In the genomic region with DNA sequence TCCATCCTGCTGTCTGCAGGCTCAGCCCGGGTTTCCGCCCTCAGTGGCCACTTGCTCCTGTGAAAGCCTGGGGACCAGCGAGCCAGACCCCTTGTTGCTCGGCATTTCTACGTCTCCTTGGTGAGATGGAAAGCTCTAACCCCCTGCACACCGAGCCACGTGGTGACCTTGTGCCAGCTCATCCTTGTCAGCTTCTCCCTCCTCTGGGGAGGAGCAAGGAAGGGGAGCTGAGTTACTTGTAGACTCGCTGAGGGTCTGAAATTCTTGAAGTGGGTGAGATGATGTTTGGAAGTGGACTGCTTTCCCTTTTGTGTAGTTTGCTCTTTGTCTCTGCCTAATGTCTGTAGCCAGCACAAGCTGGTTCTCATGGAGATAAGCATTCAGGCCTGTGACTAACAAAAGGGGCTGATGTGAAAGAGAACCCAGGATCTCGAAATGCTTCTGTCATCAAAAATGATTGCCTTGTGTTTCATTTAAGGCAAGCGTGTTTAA, we compare ENCODE assay signal across 13 cellular contexts. TPM values are rescaled to one million over a fixed set of nuclear protein-coding genes. Genes with fewer than 3 reads are reported as not detected.
A peak's percentile ranks its signal among the peaks of the same experiment; 100 is the strongest.
DNase-seq lines count a peak whose midpoint lies in the region; ATAC-seq and TF ChIP-seq lines count a peak whose summit lies in the region.
"Had no signal": no experiment of that assay in that cellular context is flagged by ENCODE, and none has a peak within 500 bp of the region (broad histone marks: within the 10 kb centered on the region; RNA-seq: fewer than 3 reads in every experiment).

No MANE protein-coding gene starts in this region.

- CTCF ChIA-PET in PC-9 (lab: Charles Lee), result interaction anchor here (0.6 kb wide), 1 partner anchor 10 kb away, joined by 5 read pairs; no protein-coding TSS in a partner anchor

- peaks cover 16% of the 10 kb centered on the region for H3K9me3 Mint-ChIP-seq in mesothelial cell of epicardium
- H3K9me3 Mint-ChIP-seq: activated naive CD8-positive, alpha-beta T cell treated with anti-CD3 and anti-CD28 coated beads, Interleukin-2, amount 10 ng/mL, durations not matched to agents 7 days and 5 days had no signal

- no peak overlapping the region for H3K27ac ChIP-seq in PC-9
- H3K27ac ChIP-seq: thoracic aorta had no signal

- DNase-seq in Right ventricle myocardium superior (peak; percentile 46), Right ventricle myocardium inferior (ENCODE audit: missing footprints) (no peak), fibroblast of gingiva (ENCODE audit: low read depth) (peak; percentile 40), mesothelial cell of epicardium (ENCODE audit: low spot score in 2 of 2, unreplicated experiment in 2 of 2) (peak in 1 of 2 experiments; percentile 17), PC-9 (no peak), KBM-7 (no peak), inferior parietal cortex (ENCODE audit: extremely low spot score) (no peak), GM13976 (ENCODE audit: low spot score) (no peak)
- DNase-seq: activated naive CD8-positive, alpha-beta T cell treated with anti-CD3 and anti-CD28 coated beads, Interleukin-2, amount 10 ng/mL, durations not matched to agents 7 days and 5 days; foreskin melanocyte; SHP77; stimulated activated CD4-positive, alpha-beta T cell treated with anti-CD3 and anti-CD28 coated beads, Interleukin-4, amount 100 ng/mL, for 24 hours had no signal

- no peak overlapping the region for H2AFZ ChIP-seq in PC-9

- no peak overlapping the region for H3K4me3 ChIP-seq in PC-9
- H3K4me3 ChIP-seq: thoracic aorta had no signal

- H3K4me1 Mint-ChIP-seq in mesothelial cell of epicardium, result peaks cover 8% of the 10 kb centered on the region
- H3K4me1 Mint-ChIP-seq: activated naive CD8-positive, alpha-beta T cell treated with anti-CD3 and anti-CD28 coated beads, Interleukin-2, amount 10 ng/mL, durations not matched to agents 7 days and 5 days had no signal

- ATAC-seq in Right ventricle myocardium superior (ENCODE audit: poor library complexity), result peak; percentile 4
- no peak for ATAC-seq in Right ventricle myocardium inferior

- in situ Hi-C loops in KBM-7 (cut with MboI; ENCODE audit: low pct_unique_long_range_greater_than_20kb, low sequenced_read_pairs), result no loop called here
- in situ Hi-C loops in GM13976 (cut with MboI; ENCODE audit: low sequenced_read_pairs, unreplicated experiment), result no loop called here

- intact Hi-C loops in Right ventricle myocardium superior (cut with DNase I) (no loop called here), Right ventricle myocardium inferior (cut with DNase I) (no loop called here), PC-9 (cut with micrococcal nuclease; ENCODE audit: unreplicated experiment) (no loop called here)

- H3K4me1 ChIP-seq in PC-9 (replicated peaks; ENCODE audit: insufficient read depth), result no peaks in the 10 kb centered on the region

- no peaks in the 10 kb centered on the region for H3K9me2 ChIP-seq in PC-9 (ENCODE audit: insufficient read depth)

- no peak for TF ChIP-seq CTCF in mesothelial cell of epicardium (IDR thresholded peaks at IDR 0.05; ENCODE audit: unreplicated experiment)
- TF ChIP-seq CTCF in PC-9 (conservative IDR thresholded peaks at IDR 0.05), result no peak
- no peak for TF ChIP-seq CTCF in GM13976 (IDR thresholded peaks at IDR 0.05; ENCODE audit: borderline replicate concordance, control extremely low read depth, extremely low read depth, insufficient read depth, missing control alignments)

- BruUV-seq in PC-9 (replicated peaks; lab: Mats Ljungman, UMichigan), result no TSS peak

- peak overlapping the region; percentile 51 for H3K27ac Mint-ChIP-seq in mesothelial cell of epicardium
- H3K27ac Mint-ChIP-seq: activated naive CD8-positive, alpha-beta T cell treated with anti-CD3 and anti-CD28 coated beads, Interleukin-2, amount 10 ng/mL, durations not matched to agents 7 days and 5 days had no signal

- H3K27me3 ChIP-seq in PC-9 (ENCODE audit: insufficient read depth, low read depth), result no peaks in the 10 kb centered on the region

- H4K20me1 ChIP-seq in PC-9 (ENCODE audit: insufficient read depth), result no peaks in the 10 kb centered on the region

- H3K27me3 Mint-ChIP-seq in mesothelial cell of epicardium (ENCODE audit: low read depth), result no peaks in the 10 kb centered on the region

- POLR2A ChIA-PET in PC-9 (lab: Charles Lee; ENCODE audit: unreplicated experiment), result no interaction called here

- no peaks in the 10 kb centered on the region for H3K9me3 ChIP-seq in PC-9 (ENCODE audit: insufficient read depth, low read depth)
- H3K9me3 ChIP-seq: thoracic aorta had no signal

- H3K36me3 Mint-ChIP-seq in mesothelial cell of epicardium, result peaks cover 41% of the 10 kb centered on the region

- no peaks in the 10 kb centered on the region for H3K36me3 ChIP-seq in PC-9 (ENCODE audit: low read depth)

- H3K4me3 Mint-ChIP-seq in mesothelial cell of epicardium, result no peak overlapping the region
- H3K4me3 Mint-ChIP-seq: activated naive CD8-positive, alpha-beta T cell treated with anti-CD3 and anti-CD28 coated beads, Interleukin-2, amount 10 ng/mL, durations not matched to agents 7 days and 5 days had no signal

- no peak overlapping the region for H3K4me2 ChIP-seq in PC-9

- H3K79me2 ChIP-seq in PC-9 (ENCODE audit: low read depth), result no peaks in the 10 kb centered on the region

- no peaks in the 10 kb centered on the region for H3F3A ChIP-seq in PC-9 (ENCODE audit: insufficient read depth, low read depth)

RNA-seq across cellular contexts. Expression of gene RGS12, which starts 29.3 kb away (rescaled TPM):
- 15.8 TPM for total RNA-seq in Right ventricle myocardium superior
- total RNA-seq in Right ventricle myocardium inferior, result 21.0 TPM
- total RNA-seq in mesothelial cell of epicardium, result 75.9 to 81.9 TPM (median 78.9 TPM) in 3 replicates
- 36.6 and 37.1 TPM in 2 replicates for total RNA-seq in PC-9 (2021)

Comparison
In these comparisons a context has a peak if more than half of its experiments do, and no peak if none do; other contexts are left out.
1. DNase-seq: peak in Right ventricle myocardium superior (single experiment) and fibroblast of gingiva (single experiment); none in Right ventricle myocardium inferior (single experiment), PC-9 (0 of 2), KBM-7 (single experiment), inferior parietal cortex (single experiment) and GM13976 (single experiment).